ENCODE assay signal across 11 cellular contexts in genomic region chr2:10240911-10241610, GRCh38.
"Had no signal": no experiment of that assay in that cellular context is flagged by ENCODE, and none has a peak within 500 bp of the region (broad histone marks: within the 10 kb centered on the region; RNA-seq: fewer than 3 reads in every experiment).

No MANE protein-coding gene starts in this region.

- H3K27me3 Mint-ChIP-seq: activated T-helper 17 cell treated with anti-CD3 and anti-CD28 coated beads, Interleukin-2, amount 50 U/mL, for 72 hours had no signal

- H3K9me3 ChIP-seq: gastroesophageal sphincter, suprapubic skin had no signal

- DNase-seq: activated naive CD4-positive, alpha-beta T cell treated with Interleukin-2 at 50 U/mL for 16 hours; small intestine; stimulated activated naive CD8-positive, alpha-beta T cell treated with anti-CD3 and anti-CD28 coated beads, Interleukin-15, Interleukin-2, amounts not matched to agents 100 U/mL and 50 U/mL, for 24 hours; trophoblast cell had no signal

- H3K4me3 ChIP-seq: gastroesophageal sphincter, suprapubic skin had no signal

- H3K9ac ChIP-seq: parathyroid adenoma had no signal

- H3K36me3 ChIP-seq: gastroesophageal sphincter, suprapubic skin had no signal

- H3K27ac Mint-ChIP-seq: activated T-helper 17 cell treated with anti-CD3 and anti-CD28 coated beads, Interleukin-2, amount 50 U/mL, for 72 hours; T-helper 2 cell treated with Interferon-gamma antibody and Interleukin-4, amounts not matched to agents 5 μg/mL and 100 μg/mL, for 36 hours had no signal

- H3K4me1 ChIP-seq: gastroesophageal sphincter, parathyroid adenoma, suprapubic skin had no signal

- H3K9me3 Mint-ChIP-seq: activated T-helper 17 cell treated with anti-CD3 and anti-CD28 coated beads, Interleukin-2, amount 50 U/mL, for 72 hours; neural crest cell; T-helper 2 cell treated with Interferon-gamma antibody and Interleukin-4, amounts not matched to agents 5 μg/mL and 100 μg/mL, for 36 hours had no signal

- H2AFZ ChIP-seq: parathyroid adenoma had no signal

- H3K27ac ChIP-seq: gastroesophageal sphincter, parathyroid adenoma, suprapubic skin had no signal

- H3K4me1 Mint-ChIP-seq: activated T-helper 17 cell treated with anti-CD3 and anti-CD28 coated beads, Interleukin-2, amount 50 U/mL, for 72 hours; neural crest cell had no signal

- ATAC-seq: activated T-helper 17 cell treated with anti-CD3 and anti-CD28 coated beads, Interleukin-2, amount 50 U/mL, for 72 hours; gastroesophageal sphincter; left lobe of liver; stimulated activated naive CD8-positive, alpha-beta T cell treated with anti-CD3 and anti-CD28 coated beads, Interleukin-15, Interleukin-2, amounts not matched to agents 100 U/mL and 50 U/mL, for 24 hours had no signal

- H3K4me3 Mint-ChIP-seq: activated T-helper 17 cell treated with anti-CD3 and anti-CD28 coated beads, Interleukin-2, amount 50 U/mL, for 72 hours; neural crest cell; T-helper 2 cell treated with Interferon-gamma antibody and Interleukin-4, amounts not matched to agents 5 μg/mL and 100 μg/mL, for 36 hours had no signal
